Comparison of ENCODE assay signal across 8 cellular contexts in genomic region chr4:121307441-121308327, GRCh38.
DNase-seq lines count a peak whose midpoint lies in the region; ATAC-seq and TF ChIP-seq lines count a peak whose summit lies in the region.

No MANE protein-coding gene starts in this region.

- no TSS peak for BruUV-seq in IMR-90 (replicated peaks; lab: Mats Ljungman, UMichigan)

- H3K27ac Mint-ChIP-seq in T-helper 1 cell treated with Interleukin-12 subunit alpha and Interleukin-12 subunit beta and Interleukin-4 antibody, amounts not matched to agents 30 μg/mL and 1 μg/mL, for 36 hours = peak overlapping the region; percentile 32

- H3K4me1 Mint-ChIP-seq in T-helper 1 cell treated with Interleukin-12 subunit alpha and Interleukin-12 subunit beta and Interleukin-4 antibody, amounts not matched to agents 30 μg/mL and 1 μg/mL, for 36 hours (ENCODE audit: low read depth) = peaks cover 12% of the 10 kb centered on the region

- no peak overlapping the region for H2BK12ac ChIP-seq in neuronal stem cell (ENCODE audit: low read length)

- intact Hi-C loops in IMR-90 (cut with micrococcal nuclease) = loop anchor here (1.0 kb wide), 1 partner anchor 115 kb away; no protein-coding TSS in a partner anchor
- intact Hi-C loops in dorsolateral prefrontal cortex (cut with DNase I) = no loop called here

- POLR2A ChIA-PET in IMR-90 (lab: Charles Lee; ENCODE audit: unreplicated experiment) = no interaction called here

- no peak overlapping the region for H2BK120ac ChIP-seq in IMR-90 (ENCODE audit: low read depth, low read length)
- H2BK120ac ChIP-seq in neuronal stem cell (ENCODE audit: low read depth, low read length) = no peak overlapping the region

- H3K4me1 ChIP-seq in IMR-90 (ENCODE audit: control insufficient read depth, insufficient read depth, low read length) (no peaks in the 10 kb centered on the region), neuronal stem cell (ENCODE audit: control insufficient read depth in 2 of 2, insufficient read depth in 1 of 2, low read depth in 1 of 2, low read length in 2 of 2) (no peaks in the 10 kb centered on the region)

- H2BK5ac ChIP-seq in IMR-90 (ENCODE audit: low read depth, low read length, poor library complexity, severe bottlenecking) = no peak overlapping the region
- H2BK5ac ChIP-seq in neuronal stem cell (ENCODE audit: low read length) = no peak overlapping the region

- H3K4ac ChIP-seq in IMR-90 (ENCODE audit: low read depth, low read length) (no peak overlapping the region), neuronal stem cell (ENCODE audit: low read length) (no peak overlapping the region)

- H3K27me3 ChIP-seq in IMR-90 (ENCODE audit: control insufficient read depth, insufficient read depth, low read length) (no peaks in the 10 kb centered on the region), dorsolateral prefrontal cortex (no peaks in the 10 kb centered on the region), neuronal stem cell (ENCODE audit: control insufficient read depth in 3 of 3, insufficient read depth in 3 of 3, low read depth in 1 of 3, low read length in 3 of 3) (no peaks in the 10 kb centered on the region)

- no peaks in the 10 kb centered on the region for H3K9me1 ChIP-seq in IMR-90 (ENCODE audit: insufficient read depth, low read length)

- no peak for TF ChIP-seq POLR2A in IMR-90 (IDR thresholded peaks at IDR 0.05; ENCODE audit: low read depth, low read length)

- ATAC-seq in GM21825 (IDR thresholded peaks at IDR 0.05; ENCODE audit: unreplicated experiment) (peak; percentile 95), IMR-90 (ENCODE audit: low read depth) (peak; percentile 40; the same call in 1 of the 2 replicates)

- H2AK9ac ChIP-seq in IMR-90 (replicated peaks; ENCODE audit: low read depth, low read length, poor library complexity) = no peak overlapping the region

- no peak overlapping the region for H3K4me3 Mint-ChIP-seq in T-helper 1 cell treated with Interleukin-12 subunit alpha and Interleukin-12 subunit beta and Interleukin-4 antibody, amounts not matched to agents 30 μg/mL and 1 μg/mL, for 36 hours

- no peaks in the 10 kb centered on the region for H3K9me3 Mint-ChIP-seq in T-helper 1 cell treated with Interleukin-12 subunit alpha and Interleukin-12 subunit beta and Interleukin-4 antibody, amounts not matched to agents 30 μg/mL and 1 μg/mL, for 36 hours

- no peak overlapping the region for H2BK20ac ChIP-seq in IMR-90 (ENCODE audit: low read depth, low read length)

- peak; percentile 46 for TF ChIP-seq RAD21 in IMR-90 (IDR thresholded peaks at IDR 0.05; ENCODE audit: low read length)

- no peak overlapping the region for H3K4me2 ChIP-seq in IMR-90 (ENCODE audit: low read depth, low read length)
- H3K4me2 ChIP-seq in neuronal stem cell (ENCODE audit: insufficient read depth, low read length, poor library complexity, severe bottlenecking) = no peak overlapping the region

- H3K23ac ChIP-seq in IMR-90 (ENCODE audit: low read depth, low read length) (no peak overlapping the region), neuronal stem cell (ENCODE audit: low read depth, low read length, poor library complexity) (no peak overlapping the region)

- H3K36me3 ChIP-seq in IMR-90 (ENCODE audit: control insufficient read depth, insufficient read depth, low read length) (no peaks in the 10 kb centered on the region), neuronal stem cell (replicated peaks in 1 of 2; ENCODE audit: control insufficient read depth in 2 of 2, insufficient read depth in 2 of 2, low read length in 2 of 2) (no peaks in the 10 kb centered on the region)

- in situ Hi-C loops in IMR-90 (cut with MboI; ENCODE audit: low sequenced_read_pairs) = no loop called here

- TF ChIP-seq CTCF in IMR-90 (conservative IDR thresholded peaks at IDR 0.05; ENCODE audit: low read depth, low read length) = peak; percentile 45
- TF ChIP-seq CTCF in dorsolateral prefrontal cortex (IDR thresholded peaks at IDR 0.05 in 54 of 56, conservative IDR thresholded peaks at IDR 0.05 in 2 of 56; ENCODE audit: low read depth in 1 of 56, partially characterized antibody in 56 of 56) = peak in 32 of 56 donors; percentile 17 to 51 (median 32)

- no peaks in the 10 kb centered on the region for H4K20me1 ChIP-seq in IMR-90 (ENCODE audit: insufficient read depth, low read length)

- H4K5ac ChIP-seq in IMR-90 (ENCODE audit: low read depth, low read length) = no peak overlapping the region

- H3K27ac ChIP-seq in IMR-90 (ENCODE audit: insufficient read depth, low read length) = no peak overlapping the region
- H3K27ac ChIP-seq in dorsolateral prefrontal cortex = no peak overlapping the region
- H3K27ac ChIP-seq in neuronal stem cell (replicated peaks; ENCODE audit: low read length) = no peak overlapping the region

- H4K91ac ChIP-seq in IMR-90 (ENCODE audit: insufficient read depth, low read depth, low read length) (no peak overlapping the region), neuronal stem cell (ENCODE audit: low read depth, low read length, poor library complexity) (no peak overlapping the region)

- peaks cover 12% of the 10 kb centered on the region for H3K27me3 Mint-ChIP-seq in T-helper 1 cell treated with Interleukin-12 subunit alpha and Interleukin-12 subunit beta and Interleukin-4 antibody, amounts not matched to agents 30 μg/mL and 1 μg/mL, for 36 hours (ENCODE audit: low read depth)

- peak; percentile 35 for DNase-seq in activated CD8-positive, alpha-beta memory T cell treated with anti-CD3 and anti-CD28 coated beads, Interleukin-2, amount 50 U/mL, for 4 hours
- no peak for DNase-seq in activated CD8-positive, alpha-beta memory T cell treated with anti-CD3 and anti-CD28 coated beads for 24 hours
- DNase-seq in IMR-90 (peak; percentile 34), dorsolateral prefrontal cortex (no peak), neuronal stem cell (ENCODE audit: low spot score) (peak; percentile 53), midbrain (lab: John Stamatoyannopoulos, UW) (no peak)

- H2AK5ac ChIP-seq in IMR-90 (ENCODE audit: low read depth, low read length) = no peak overlapping the region
- no peak overlapping the region for H2AK5ac ChIP-seq in neuronal stem cell (ENCODE audit: low read depth, low read length)

- H3K9ac ChIP-seq in IMR-90 (ENCODE audit: low read depth, low read length) (no peak overlapping the region), neuronal stem cell (ENCODE audit: low read depth, low read length, poor library complexity) (no peak overlapping the region)

- dilution Hi-C loops in IMR-90 (cut with HindIII; ENCODE audit: low sequenced_read_pairs, unreplicated experiment) = no loop called here

- no peak overlapping the region for H3K18ac ChIP-seq in IMR-90 (ENCODE audit: low read depth, low read length)
- H3K18ac ChIP-seq in neuronal stem cell (ENCODE audit: low read length) = no peak overlapping the region

- no peaks in the 10 kb centered on the region for H3K79me1 ChIP-seq in IMR-90 (ENCODE audit: low read depth in 1 of 2, low read length in 2 of 2)
- H3K79me1 ChIP-seq in neuronal stem cell (ENCODE audit: low read depth, low read length) = no peaks in the 10 kb centered on the region

- CTCF ChIA-PET in IMR-90 (lab: Yijun Ruan, JAX) = interaction anchor here (1.3 kb wide), 2 partner anchors 8 to 10 kb away, joined by 3 to 5 read pairs; no protein-coding TSS in a partner anchor

- H2AFZ ChIP-seq in IMR-90 (replicated peaks; ENCODE audit: low read length, poor library complexity) (no peak overlapping the region), neuronal stem cell (ENCODE audit: low read length) (no peak overlapping the region)

- H3K36me3 Mint-ChIP-seq in T-helper 1 cell treated with Interleukin-12 subunit alpha and Interleukin-12 subunit beta and Interleukin-4 antibody, amounts not matched to agents 30 μg/mL and 1 μg/mL, for 36 hours (ENCODE audit: low read depth) = no peaks in the 10 kb centered on the region

- no peak overlapping the region for H2BK15ac ChIP-seq in IMR-90 (ENCODE audit: low read depth, low read length)
- H2BK15ac ChIP-seq in neuronal stem cell (ENCODE audit: low read length) = no peak overlapping the region

- H4K8ac ChIP-seq in IMR-90 (ENCODE audit: low read depth in 2 of 2, low read length in 2 of 2) (no peak overlapping the region), neuronal stem cell (ENCODE audit: low read depth, low read length) (no peak overlapping the region)

- H3K14ac ChIP-seq in IMR-90 (replicated peaks; ENCODE audit: low read depth, low read length) (no peak overlapping the region), neuronal stem cell (ENCODE audit: low read length) (no peak overlapping the region)

- H3K4me3 ChIP-seq in IMR-90 (ENCODE audit: insufficient read depth, low read depth, low read length) (no peak overlapping the region), dorsolateral prefrontal cortex (no peak overlapping the region), neuronal stem cell (ENCODE audit: low read length in 2 of 2) (no peak overlapping the region)

- WGBS in IMR-90 (ENCODE audit: extremely low coverage in 2 of 2, insufficient read length in 1 of 2), 2 experiments = 0% methylated on average over 1 of the region's 5 CpGs; no CpG with 5 or more reads in 1 of the 2 experiments
- WGBS in neuronal stem cell (ENCODE audit: extremely low coverage in 2 of 2, insufficient read length in 2 of 2, insufficient replicate concordance in 1 of 2), 2 donors = no CpG with 5 or more reads among the region's 5 CpGs

- H3K56ac ChIP-seq in IMR-90 (ENCODE audit: extremely low read depth, insufficient read depth, low read length) = no peak overlapping the region

- H3K9me3 ChIP-seq in IMR-90 (ENCODE audit: control insufficient read depth, insufficient read depth, low read length) (no peaks in the 10 kb centered on the region), neuronal stem cell (replicated peaks in 1 of 2; ENCODE audit: control insufficient read depth in 2 of 2, insufficient read depth in 1 of 2, low read depth in 1 of 2, low read length in 2 of 2) (no peaks in the 10 kb centered on the region)

TF ChIP-seq in IMR-90, 13 proteins besides CTCF, POLR2A, EP300 and RAD21:
- no peak for TF ChIP-seq USF2 (IDR thresholded peaks at IDR 0.05; ENCODE audit: low read depth, low read length)

Comparison
In these comparisons a context has a peak if more than half of its experiments do, and no peak if none do; other contexts are left out.
1. DNase-seq: peak in activated CD8-positive, alpha-beta memory T cell treated with anti-CD3 and anti-CD28 coated beads, Interleukin-2, amount 50 U/mL, for 4 hours (single experiment), IMR-90 (single experiment) and neuronal stem cell (single experiment); none in activated CD8-positive, alpha-beta memory T cell treated with anti-CD3 and anti-CD28 coated beads for 24 hours (single experiment), dorsolateral prefrontal cortex (0 of 10) and midbrain (single experiment).